13 cellular contexts compared by ENCODE assay signal in the genomic region with DNA sequence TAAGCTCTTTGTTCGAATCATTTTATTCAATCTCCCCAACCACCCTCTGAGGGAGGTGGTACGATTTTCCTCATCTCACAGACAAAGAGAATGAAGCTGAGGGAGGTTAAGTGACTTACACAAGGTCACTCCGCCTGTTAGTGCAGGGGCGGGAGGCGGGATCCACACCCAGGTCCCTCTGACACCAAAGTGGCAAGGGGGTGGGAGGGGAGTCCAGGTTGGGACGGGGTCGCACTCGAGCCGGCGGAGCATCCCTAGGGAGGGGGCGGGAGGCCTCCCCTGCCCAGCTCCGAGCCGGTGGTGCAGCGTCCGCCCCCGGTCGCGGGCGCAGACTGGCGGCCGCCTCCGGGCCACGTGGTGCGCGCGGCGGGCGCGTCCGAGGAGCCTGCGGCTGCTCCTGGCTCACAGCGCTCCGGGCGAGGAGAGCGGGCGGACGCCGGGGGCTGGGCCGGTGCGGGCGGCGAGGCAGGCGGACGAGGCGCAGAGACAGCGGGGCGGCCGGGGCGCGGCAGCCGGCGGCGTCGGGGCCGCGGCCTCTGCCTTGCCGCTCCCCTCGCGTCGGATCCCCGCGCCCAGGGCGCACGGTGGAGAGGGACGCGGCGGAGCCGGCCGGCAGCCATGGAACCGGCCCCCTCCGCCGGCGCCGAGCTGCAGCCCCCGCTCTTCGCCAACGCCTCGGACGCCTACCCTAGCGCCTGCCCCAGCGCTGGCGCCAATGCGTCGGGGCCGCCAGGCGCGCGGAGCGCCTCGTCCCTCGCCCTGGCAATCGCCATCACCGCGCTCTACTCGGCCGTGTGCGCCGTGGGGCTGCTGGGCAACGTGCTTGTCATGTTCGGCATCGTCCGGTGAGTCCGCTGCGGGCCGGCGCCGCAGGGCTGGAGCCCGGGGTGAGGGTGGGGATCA. TPM values are rescaled to one million over a fixed set of nuclear protein-coding genes. Genes with fewer than 3 reads are reported as not detected.
DNase-seq lines count a peak whose midpoint lies in the region; ATAC-seq, FAIRE-seq and TF ChIP-seq lines count a peak whose summit lies in the region.
"Had no signal": no experiment of that assay in that cellular context is flagged by ENCODE, and none has a peak within 500 bp of the region (broad histone marks: within the 10 kb centered on the region; RNA-seq: fewer than 3 reads in every experiment).

A gene (plus strand): TSS at position 405 of the 903 bp plus-strand sequence. CDS start 214 bp downstream, at position 619.

- H3K27ac ChIP-seq in HepG2 (ENCODE audit: extremely low read length, insufficient read depth, low read length): no peak within 1 kb of the TSS
- no peak within 1 kb of the TSS for H3K27ac ChIP-seq in right lobe of liver
- no peak within 1 kb of the TSS for H3K27ac ChIP-seq in RWPE2 (ENCODE audit: poor library complexity, severe bottlenecking)
- H3K27ac ChIP-seq in PC-9: no peak within 1 kb of the TSS
- H3K27ac ChIP-seq in vagina: no peak within 1 kb of the TSS
- H3K27ac ChIP-seq: epithelial cell of prostate, RWPE1 had no signal

- CTCF ChIA-PET in HepG2 (lab: Yijun Ruan, JAX; ENCODE audit: low intra/inter-chr PET ratio, low total read pairs): no interaction called here
- CTCF ChIA-PET in PC-9 (lab: Charles Lee): no interaction called here

- peak within 1 kb of the TSS; percentile 52 for H3K4me2 ChIP-seq in HepG2 (ENCODE audit: low read depth, low read length)
- H3K4me2 ChIP-seq in PC-9: no peak within 1 kb of the TSS

- H3K4me1 ChIP-seq in HepG2 (ENCODE audit: insufficient read depth, low read length) (peaks cover 36% of the 10 kb centered on the region), right lobe of liver (no peaks in the 10 kb centered on the region), RWPE2 (ENCODE audit: insufficient read depth, poor library complexity, severe bottlenecking) (no peaks in the 10 kb centered on the region), PC-9 (replicated peaks; ENCODE audit: insufficient read depth) (no peaks in the 10 kb centered on the region), vagina (no peaks in the 10 kb centered on the region)

- TF ChIP-seq EP300 in HepG2 (IDR thresholded peaks at IDR 0.05; ENCODE audit: low read depth in 2 of 2, low read length in 2 of 2) (no peak), HepG2 (CRISPR knock-in tag; IDR thresholded peaks at IDR 0.05; ENCODE audit: borderline replicate concordance) (no peak)

- DNase-seq in HepG2 (ENCODE audit: low spot score): no peak
- no peak for DNase-seq in right lobe of liver
- DNase-seq in RWPE2 (ENCODE audit: low spot score): no peak
- peak; percentile 48 for DNase-seq in urothelium cell line (ENCODE audit: low spot score)
- no peak for DNase-seq in PC-9
- no peak for DNase-seq in vagina (ENCODE audit: extremely low spot score in 2 of 2)
- DNase-seq in 8988T: no peak
- DNase-seq: activated CD4-positive, alpha-beta T cell treated with anti-CD3 and anti-CD28 coated beads for 1 hour; CD4-positive, alpha-beta memory T cell; kidney had no signal

- no peaks in the 10 kb centered on the region for H3K36me3 ChIP-seq in HepG2 (replicated peaks in 1 of 2; ENCODE audit: control insufficient read depth in 1 of 2, insufficient read depth in 2 of 2, low read length in 2 of 2)
- H3K36me3 ChIP-seq in right lobe of liver: no peaks in the 10 kb centered on the region
- H3K36me3 ChIP-seq in RWPE2 (ENCODE audit: low read depth): no peaks in the 10 kb centered on the region
- H3K36me3 ChIP-seq in PC-9 (ENCODE audit: low read depth): no peaks in the 10 kb centered on the region
- no peaks in the 10 kb centered on the region for H3K36me3 ChIP-seq in vagina

- H3K9me3 ChIP-seq in HepG2 (ENCODE audit: low read length): no peaks in the 10 kb centered on the region
- H3K9me3 ChIP-seq in right lobe of liver: no peaks in the 10 kb centered on the region
- H3K9me3 ChIP-seq in RWPE2 (ENCODE audit: severe bottlenecking): no peaks in the 10 kb centered on the region
- no peaks in the 10 kb centered on the region for H3K9me3 ChIP-seq in PC-9 (ENCODE audit: insufficient read depth, low read depth)
- no peaks in the 10 kb centered on the region for H3K9me3 ChIP-seq in vagina

- no peak for TF ChIP-seq RAD21 in HepG2 (CRISPR knock-in tag; IDR thresholded peaks at IDR 0.05)

- WGBS in HepG2 (ENCODE audit: low lambda C conversion rate): 38% methylated on average over 5 of the region's 108 CpGs
- 27% methylated on average over 7 of the region's 108 CpGs for WGBS in right lobe of liver (ENCODE audit: insufficient coverage, low coverage, low lambda C conversion rate, missing lambda C conversion rate)

- peaks cover 14 to 68% of the 10 kb centered on the region in 2 experiments for H3K27me3 ChIP-seq in HepG2 (ENCODE audit: control insufficient read depth in 1 of 2, insufficient read depth in 2 of 2, low read length in 2 of 2)
- no peaks in the 10 kb centered on the region for H3K27me3 ChIP-seq in right lobe of liver
- peaks cover 53% of the 10 kb centered on the region for H3K27me3 ChIP-seq in RWPE2 (ENCODE audit: insufficient read depth, poor library complexity, severe bottlenecking)
- peaks cover 18% of the 10 kb centered on the region for H3K27me3 ChIP-seq in PC-9 (ENCODE audit: insufficient read depth, low read depth)
- H3K27me3 ChIP-seq in vagina: peaks cover 4% of the 10 kb centered on the region

- FAIRE-seq in HepG2 (lab: Jason Lieb, UNC) (no peak), urothelium cell line (lab: Jason Lieb, UNC) (no peak)
- FAIRE-seq: kidney had no signal

- TF ChIP-seq POLR2A in HepG2 (IDR thresholded peaks at IDR 0.05; ENCODE audit: insufficient read depth in 1 of 2, low read depth in 2 of 2, low read length in 2 of 2) (no peak), right lobe of liver (IDR thresholded peaks at IDR 0.05) (no peak), vagina (IDR thresholded peaks at IDR 0.05) (no peak)

- no peaks in the 10 kb centered on the region for H3K79me2 ChIP-seq in HepG2 (ENCODE audit: insufficient read depth, low read length)
- no peaks in the 10 kb centered on the region for H3K79me2 ChIP-seq in PC-9 (ENCODE audit: low read depth)

- intact Hi-C loops in HepG2 (cut with micrococcal nuclease; ENCODE audit: unreplicated experiment) (no loop called here), right lobe of liver (cut with DNase I) (no loop called here), PC-9 (cut with micrococcal nuclease; ENCODE audit: unreplicated experiment) (no loop called here), vagina (cut with DNase I) (no loop called here)

- H3K4me3 ChIP-seq in HepG2 (replicated peaks in 1 of 3; ENCODE audit: insufficient read depth in 1 of 3, low read depth in 2 of 3, low read length in 3 of 3) (peak within 1 kb of the TSS in 2 of 3 experiments; percentile 8 to 31; a peak in 4 of 6 replicates), right lobe of liver (no peak within 1 kb of the TSS), RWPE2 (ENCODE audit: severe bottlenecking) (no peak within 1 kb of the TSS), iPS-11a (ENCODE audit: low read depth, low read length) (peak within 1 kb of the TSS; percentile 45), PC-9 (no peak within 1 kb of the TSS), vagina (no peak within 1 kb of the TSS)

- no peak within 1 kb of the TSS for H3K9ac ChIP-seq in HepG2 (ENCODE audit: insufficient read depth, low read depth, low read length)

- no peaks in the 10 kb centered on the region for H3K9me2 ChIP-seq in PC-9 (ENCODE audit: insufficient read depth)

- BruUV-seq in HepG2 (replicated peaks; lab: Mats Ljungman, UMichigan): no TSS peak
- no TSS peak for BruUV-seq in PC-9 (replicated peaks; lab: Mats Ljungman, UMichigan)

- H3F3A ChIP-seq in PC-9 (ENCODE audit: insufficient read depth, low read depth): no peaks in the 10 kb centered on the region

- H2AFZ ChIP-seq in HepG2 (ENCODE audit: low read length): no peak within 1 kb of the TSS
- H2AFZ ChIP-seq in PC-9: no peak within 1 kb of the TSS

- TF ChIP-seq CTCF in HepG2 (CRISPR knock-in tag; IDR thresholded peaks at IDR 0.05) (no peak), right lobe of liver (IDR thresholded peaks at IDR 0.05) (no peak), RWPE2 (IDR thresholded peaks at IDR 0.05; ENCODE audit: poor library complexity, severe bottlenecking) (no peak), PC-9 (conservative IDR thresholded peaks at IDR 0.05) (no peak), vagina (IDR thresholded peaks at IDR 0.05) (no peak)

- POLR2A ChIA-PET in HepG2 (lab: Yijun Ruan, JAX): no interaction called here
- POLR2A ChIA-PET in PC-9 (lab: Charles Lee; ENCODE audit: unreplicated experiment): no interaction called here

- ATAC-seq in HepG2 (no peak), right lobe of liver (no peak), RWPE2 (ENCODE audit: low read depth) (peak; percentile 20; the same call in 2 of the 3 replicates)

- H4K20me1 ChIP-seq in HepG2 (ENCODE audit: insufficient read depth, low read length) (0 out of 2 replicates have a peak, but pooled peaks cover 7% of the 10 kb centered on the region), PC-9 (ENCODE audit: insufficient read depth) (no peaks in the 10 kb centered on the region)

- in situ Hi-C loops in HepG2 (cut with HindIII; ENCODE audit: extremely low pct_ligation_motif_present, low pct_unique_long_range_greater_than_20kb): no loop called here

RNA-seq across cellular contexts. Expression of the gene that starts here (rescaled TPM):
- total RNA-seq in HepG2 (2016; rRNA removed; fragmentation: Illumina TruSeq; extraction: Trizol) (0.02 TPM in 1 of 2 replicates, not detected in the other), right lobe of liver (not detected), PC-9 (2021) (not detected in 2 replicates), vagina (2.2 TPM)
- total RNA-seq in HepG2 (2016; cell fraction: cytosol; rRNA removed; fragmentation: Illumina TruSeq; extraction: Trizol; ENCODE audit: low read depth): not detected in 2 replicates
- 0.04 TPM in 1 of 2 replicates, not detected in the other for total RNA-seq in HepG2 (2016; cell fraction: insoluble cytoplasmic fraction; rRNA removed; fragmentation: Illumina TruSeq; extraction: Trizol)
- not detected in 2 replicates for total RNA-seq in HepG2 (2016; cell fraction: membrane; rRNA removed; fragmentation: Illumina TruSeq; extraction: Trizol)
- 0.06 TPM in 1 of 2 replicates, not detected in the other for total RNA-seq in HepG2 (2016; cell fraction: nucleus; rRNA removed; fragmentation: Illumina TruSeq; extraction: Trizol)
- 0.01 and 0.03 TPM in 2 replicates for polyA plus RNA-seq in HepG2 (2011; rRNA removed)
- 0.01 and 0.03 TPM in 2 replicates for polyA plus RNA-seq in HepG2 (2011; cell fraction: cytosol; rRNA removed)
- polyA plus RNA-seq in HepG2 (2011; cell fraction: nucleus; rRNA removed): 0.11 and 0.14 TPM in 2 replicates
- 0.03 and 0.07 TPM in 2 replicates for polyA plus RNA-seq in HepG2 (2012)
- not detected in 2 replicates for polyA plus RNA-seq in HepG2 (2016; cell fraction: cytosol; fragmentation: Illumina TruSeq; extraction: Trizol; ENCODE audit: low read depth)
- not detected in 2 replicates for polyA plus RNA-seq in HepG2 (2016; cell fraction: insoluble cytoplasmic fraction; fragmentation: Illumina TruSeq; extraction: Trizol; ENCODE audit: low read depth)
- not detected in 2 replicates for polyA plus RNA-seq in HepG2 (2016; cell fraction: membrane; fragmentation: Illumina TruSeq; extraction: Trizol; ENCODE audit: low read depth)
- polyA plus RNA-seq in HepG2 (2016; cell fraction: nucleus; fragmentation: Illumina TruSeq; extraction: Trizol; ENCODE audit: insufficient read depth, low read depth): 0.04 TPM in 2 replicates
- polyA minus RNA-seq in HepG2 (2011; rRNA and poly(A)+ RNA removed; ENCODE audit: low replicate concordance): 0.86 TPM in 1 of 2 replicates, not detected in the other
- 0.10 TPM in 1 of 2 replicates, not detected in the other for polyA minus RNA-seq in HepG2 (2011; cell fraction: cytosol; rRNA and poly(A)+ RNA removed)
- polyA minus RNA-seq in HepG2 (2011; cell fraction: nucleus; rRNA and poly(A)+ RNA removed): 0.12 and 0.26 TPM in 2 replicates
- total RNA-seq: CD4-positive, alpha-beta memory T cell; kidney had no signal

Comparison
In these comparisons a context has a peak if more than half of its experiments do, and no peak if none do; other contexts are left out.
1. H3K4me3 ChIP-seq: peak in HepG2 (2 of 3) and iPS-11a (single experiment); none in right lobe of liver (0 of 3), RWPE2 (single experiment), PC-9 (single experiment) and vagina (0 of 2).